1 cellular context compared by ENCODE assay signal in genomic region chr11:130448416-130449068, GRCh38.
A peak's percentile ranks its signal among the peaks of the same experiment; 100 is the strongest.
TF ChIP-seq lines count a peak whose summit lies in the region.

TSS of gene ADAMTS15 (plus strand) at chr11:130448645. CDS start at chr11:130448974, 329 bp downstream.

TF ChIP-seq in WTC11, 78 proteins besides CTCF, POLR2A, EP300 and RAD21 (continued from another document):
- TF ChIP-seq FOXP1 (CRISPR knock-in tag; IDR thresholded peaks at IDR 0.05; ENCODE audit: borderline replicate concordance) (peak; percentile 69; the same call in 1 of the 2 replicates), EMX1 (CRISPR knock-in tag; IDR thresholded peaks at IDR 0.05) (no peak), ATF2 (CRISPR knock-in tag; IDR thresholded peaks at IDR 0.05; ENCODE audit: borderline replicate concordance, low read depth) (no peak), STAT6 (CRISPR knock-in tag; conservative IDR thresholded peaks at IDR 0.05; ENCODE audit: low read depth) (no peak), FOXK1 (CRISPR knock-in tag; IDR thresholded peaks at IDR 0.05) (peak; percentile 19; the same call in 1 of the 2 replicates), GRHL2 (CRISPR knock-in tag; IDR thresholded peaks at IDR 0.05; ENCODE audit: insufficient replicate concordance, severe bottlenecking) (no peak), ZNF232 (CRISPR knock-in tag; IDR thresholded peaks at IDR 0.05) (no peak), CREB1 (CRISPR knock-in tag; IDR thresholded peaks at IDR 0.05) (no peak), JAZF1 (CRISPR knock-in tag; IDR thresholded peaks at IDR 0.05) (no peak), NFE2L1 (CRISPR knock-in tag; IDR thresholded peaks at IDR 0.05) (peak; percentile 72; the same call in 1 of the 2 replicates), ZNF281 (CRISPR knock-in tag; IDR thresholded peaks at IDR 0.05) (no peak), TCF7 (CRISPR knock-in tag; IDR thresholded peaks at IDR 0.05; ENCODE audit: low read depth) (no peak), JUN (CRISPR knock-in tag; IDR thresholded peaks at IDR 0.05) (no peak), ZNF671 (CRISPR knock-in tag; IDR thresholded peaks at IDR 0.05) (no peak), ZNF121 (CRISPR knock-in tag; IDR thresholded peaks at IDR 0.05) (no peak), TP53 (CRISPR knock-in tag; IDR thresholded peaks at IDR 0.05) (no peak), ESRRA (CRISPR knock-in tag; IDR thresholded peaks at IDR 0.05; ENCODE audit: borderline replicate concordance) (no peak), AFF4 (CRISPR knock-in tag; IDR thresholded peaks at IDR 0.05; ENCODE audit: borderline replicate concordance) (no peak), ZNF317 (CRISPR knock-in tag; IDR thresholded peaks at IDR 0.05; ENCODE audit: borderline replicate concordance, low read depth) (peak; percentile 49; the same call in 1 of the 2 replicates), FOXP4 (CRISPR knock-in tag; IDR thresholded peaks at IDR 0.05) (no peak), SMAD4 (CRISPR knock-in tag; IDR thresholded peaks at IDR 0.05) (no peak), GTF2I (CRISPR knock-in tag; conservative IDR thresholded peaks at IDR 0.05) (no peak), GABPB1 (CRISPR knock-in tag; IDR thresholded peaks at IDR 0.05) (no peak), NFATC4 (CRISPR knock-in tag; IDR thresholded peaks at IDR 0.05) (no peak), ZMAT4 (CRISPR knock-in tag; IDR thresholded peaks at IDR 0.05) (no peak), ZNF423 (CRISPR knock-in tag; IDR thresholded peaks at IDR 0.05) (no peak), SOX15 (CRISPR knock-in tag; IDR thresholded peaks at IDR 0.05) (no peak)
- TF ChIP-seq, protein P1, sequence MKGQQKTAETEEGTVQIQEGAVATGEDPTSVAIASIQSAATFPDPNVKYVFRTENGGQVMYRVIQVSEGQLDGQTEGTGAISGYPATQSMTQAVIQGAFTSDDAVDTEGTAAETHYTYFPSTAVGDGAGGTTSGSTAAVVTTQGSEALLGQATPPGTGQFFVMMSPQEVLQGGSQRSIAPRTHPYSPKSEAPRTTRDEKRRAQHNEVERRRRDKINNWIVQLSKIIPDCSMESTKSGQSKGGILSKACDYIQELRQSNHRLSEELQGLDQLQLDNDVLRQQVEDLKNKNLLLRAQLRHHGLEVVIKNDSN (CRISPR knock-in tag; IDR thresholded peaks at IDR 0.05) = no peak
- TF ChIP-seq, protein P2, sequence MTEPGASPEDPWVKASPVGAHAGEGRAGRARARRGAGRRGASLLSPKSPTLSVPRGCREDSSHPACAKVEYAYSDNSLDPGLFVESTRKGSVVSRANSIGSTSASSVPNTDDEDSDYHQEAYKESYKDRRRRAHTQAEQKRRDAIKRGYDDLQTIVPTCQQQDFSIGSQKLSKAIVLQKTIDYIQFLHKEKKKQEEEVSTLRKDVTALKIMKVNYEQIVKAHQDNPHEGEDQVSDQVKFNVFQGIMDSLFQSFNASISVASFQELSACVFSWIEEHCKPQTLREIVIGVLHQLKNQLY (CRISPR knock-in tag; IDR thresholded peaks at IDR 0.05) = no peak
- TF ChIP-seq, protein P3, sequence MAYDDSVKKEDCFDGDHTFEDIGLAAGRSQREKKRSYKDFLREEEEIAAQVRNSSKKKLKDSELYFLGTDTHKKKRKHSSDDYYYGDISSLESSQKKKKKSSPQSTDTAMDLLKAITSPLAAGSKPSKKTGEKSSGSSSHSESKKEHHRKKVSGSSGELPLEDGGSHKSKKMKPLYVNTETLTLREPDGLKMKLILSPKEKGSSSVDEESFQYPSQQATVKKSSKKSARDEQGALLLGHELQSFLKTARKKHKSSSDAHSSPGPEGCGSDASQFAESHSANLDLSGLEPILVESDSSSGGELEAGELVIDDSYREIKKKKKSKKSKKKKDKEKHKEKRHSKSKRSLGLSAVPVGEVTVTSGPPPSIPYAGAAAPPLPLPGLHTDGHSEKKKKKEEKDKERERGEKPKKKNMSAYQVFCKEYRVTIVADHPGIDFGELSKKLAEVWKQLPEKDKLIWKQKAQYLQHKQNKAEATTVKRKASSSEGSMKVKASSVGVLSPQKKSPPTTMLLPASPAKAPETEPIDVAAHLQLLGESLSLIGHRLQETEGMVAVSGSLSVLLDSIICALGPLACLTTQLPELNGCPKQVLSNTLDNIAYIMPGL (CRISPR knock-in tag; IDR thresholded peaks at IDR 0.05) = peak; percentile 81
- TF ChIP-seq, protein P4, sequence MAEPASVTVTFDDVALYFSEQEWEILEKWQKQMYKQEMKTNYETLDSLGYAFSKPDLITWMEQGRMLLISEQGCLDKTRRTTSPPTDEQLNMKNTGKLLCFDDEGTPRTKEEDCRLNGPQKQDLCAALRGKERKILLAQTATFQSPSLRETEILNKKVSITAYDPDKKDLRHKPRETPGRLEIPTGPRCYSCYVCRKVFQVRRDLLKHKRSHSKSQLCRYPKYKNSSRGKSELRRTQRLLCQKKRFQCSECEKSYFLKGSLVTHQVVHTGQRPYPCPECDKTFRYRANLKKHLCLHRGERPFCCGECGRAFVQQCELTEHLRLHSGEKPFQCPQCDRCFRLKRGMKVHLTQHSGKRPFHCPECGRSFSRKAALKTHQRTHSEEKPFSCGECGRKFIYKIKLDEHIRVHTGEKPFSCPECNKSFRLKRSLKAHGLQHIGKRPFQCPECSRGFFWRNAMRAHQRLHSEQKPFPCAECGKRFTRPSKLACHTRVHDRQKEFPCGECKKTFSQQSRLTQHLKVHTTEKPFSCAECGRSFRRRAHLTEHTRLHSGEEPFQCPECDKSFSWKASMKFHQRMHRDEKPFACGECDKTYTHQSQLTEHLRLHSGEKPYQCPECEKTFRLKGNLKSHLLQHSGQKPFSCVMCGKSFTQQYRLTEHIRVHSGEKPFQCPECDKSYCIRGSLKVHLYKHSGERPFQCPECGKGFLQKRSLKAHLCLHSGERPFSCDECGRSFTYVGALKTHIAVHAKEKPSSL (CRISPR knock-in tag; conservative IDR thresholded peaks at IDR 0.05) = no peak
- TF ChIP-seq, protein P5, sequence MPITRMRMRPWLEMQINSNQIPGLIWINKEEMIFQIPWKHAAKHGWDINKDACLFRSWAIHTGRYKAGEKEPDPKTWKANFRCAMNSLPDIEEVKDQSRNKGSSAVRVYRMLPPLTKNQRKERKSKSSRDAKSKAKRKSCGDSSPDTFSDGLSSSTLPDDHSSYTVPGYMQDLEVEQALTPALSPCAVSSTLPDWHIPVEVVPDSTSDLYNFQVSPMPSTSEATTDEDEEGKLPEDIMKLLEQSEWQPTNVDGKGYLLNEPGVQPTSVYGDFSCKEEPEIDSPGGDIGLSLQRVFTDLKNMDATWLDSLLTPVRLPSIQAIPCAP (CRISPR knock-in tag; IDR thresholded peaks at IDR 0.05) = no peak
